11 cellular contexts compared by ENCODE assay signal in genomic region chr21:35476616-35477395, GRCh38.
DNase-seq lines count a peak whose midpoint lies in the region; ATAC-seq lines count a peak whose summit lies in the region.
"Had no signal": no experiment of that assay in that cellular context is flagged by ENCODE, and none has a peak within 500 bp of the region (broad histone marks: within the 10 kb centered on the region; RNA-seq: fewer than 3 reads in every experiment).

No MANE protein-coding gene starts in this region.

- intact Hi-C loops in sciatic nerve (cut with DNase I): no loop called here

- ATAC-seq in sciatic nerve (peak; percentile 37), GM18867 (IDR thresholded peaks at IDR 0.05; ENCODE audit: unreplicated experiment) (no peak), GM21526 (IDR thresholded peaks at IDR 0.05; ENCODE audit: low FRiP score, unreplicated experiment) (no peak)

- DNase-seq in Caki2 (ENCODE audit: low read depth): peak; percentile 25
- DNase-seq in M059J (ENCODE audit: low read depth): peak; percentile 85
- DNase-seq in fibroblast of gingiva (ENCODE audit: low read depth): peak; percentile 44
- DNase-seq in sciatic nerve (ENCODE audit: low spot score): no peak
- DNase-seq in C1 segment of cervical spinal cord (lab: John Stamatoyannopoulos, UW): no peak
- DNase-seq in NCI-H1930 (lab: John Stamatoyannopoulos, UW): no peak
- DNase-seq: cerebellar nuclear complex; NCI-H526 treated with DMSO at 0.1 percent for 48 hours; stimulated activated CD4-positive, alpha-beta T cell treated with anti-CD3 and anti-CD28 coated beads, Interleukin-1b, Interleukin-23, amount 100 ng/mL, for 48 hours had no signal

- in situ Hi-C loops in Caki2 (cut with HindIII; ENCODE audit: low pct_unique_long_range_greater_than_20kb, low sequenced_read_pairs): no loop called here

Comparison
In these comparisons a context has a peak if more than half of its experiments do, and no peak if none do; other contexts are left out.
1. DNase-seq: peak in Caki2 (single experiment), M059J (single experiment) and fibroblast of gingiva (single experiment); none in sciatic nerve (single experiment), C1 segment of cervical spinal cord (0 of 14) and NCI-H1930 (0 of 2).